24 cellular contexts compared by ENCODE assay signal in the genomic region with DNA sequence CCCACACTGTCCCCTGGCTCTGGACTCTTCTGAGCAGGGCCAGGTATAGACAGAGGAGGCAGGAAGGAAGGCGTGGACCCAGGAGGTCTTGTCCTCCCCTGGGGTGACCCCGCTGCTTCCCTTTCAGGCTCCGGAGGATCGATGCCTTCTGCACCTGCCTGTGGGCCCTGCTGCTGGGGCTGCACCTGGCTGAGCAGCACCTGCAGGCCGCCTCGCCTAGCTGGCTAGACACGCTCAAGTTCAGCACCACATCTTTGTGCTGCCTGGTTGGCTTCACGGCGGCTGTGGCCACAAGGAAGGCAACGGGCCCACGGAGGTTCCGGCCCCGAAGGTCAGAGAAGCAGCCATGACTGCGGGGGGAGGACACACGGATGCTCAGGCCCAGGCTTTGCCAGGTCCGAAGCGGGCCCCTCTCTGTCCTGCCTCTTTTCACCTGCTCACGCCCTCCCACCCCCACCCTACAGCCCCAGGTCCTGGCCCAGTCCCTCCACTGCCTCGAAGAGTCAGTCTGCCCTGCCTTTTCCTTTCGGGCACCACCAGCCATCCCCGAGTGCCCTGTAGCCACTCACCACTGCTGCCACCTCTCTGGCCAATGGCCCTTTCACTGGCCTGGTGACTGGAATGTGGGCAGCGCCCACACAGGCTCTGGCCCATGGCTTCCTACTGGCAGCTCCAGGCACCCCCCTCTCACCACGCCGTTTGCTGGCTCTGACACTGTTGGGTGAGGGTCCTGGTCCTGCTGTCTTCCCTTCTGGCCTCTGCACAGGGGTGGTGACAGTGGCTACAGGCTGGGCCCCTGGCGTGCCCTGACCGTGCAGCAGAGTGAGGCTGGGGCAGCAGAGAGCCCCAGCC. TPM values are rescaled to one million over a fixed set of nuclear protein-coding genes. Genes with fewer than 3 reads are reported as not detected.
DNase-seq lines count a peak whose midpoint lies in the region; ATAC-seq, FAIRE-seq and TF ChIP-seq lines count a peak whose summit lies in the region.
"Had no signal": no experiment of that assay in that cellular context is flagged by ENCODE, and none has a peak within 500 bp of the region (broad histone marks: within the 10 kb centered on the region; RNA-seq: fewer than 3 reads in every experiment).

No MANE protein-coding gene starts in this region.

- intact Hi-C loops in GM12878 (cut with micrococcal nuclease; ENCODE audit: unreplicated experiment) = no loop called here

- no peak overlapping the region for H3K4me2 ChIP-seq in GM12878 (ENCODE audit: control insufficient read depth, insufficient read depth)

- no peaks in the 10 kb centered on the region for H3K27me3 Mint-ChIP-seq in activated CD8-positive, alpha-beta memory T cell treated with anti-CD3 and anti-CD28 coated beads, Interleukin-2, amount 10 ng/mL, durations not matched to agents 7 days and 5 days
- H3K27me3 Mint-ChIP-seq: CD4-positive, CD25-positive, alpha-beta regulatory T cell had no signal

- no peaks in the 10 kb centered on the region for H3K36me3 Mint-ChIP-seq in activated CD8-positive, alpha-beta memory T cell treated with anti-CD3 and anti-CD28 coated beads, Interleukin-2, amount 10 ng/mL, durations not matched to agents 7 days and 5 days

- peaks cover 10 to 37% of the 10 kb centered on the region in 2 experiments; a peak in 3 of 4 replicates for H3K36me3 ChIP-seq in GM12878 (ENCODE audit: control insufficient read depth in 2 of 2, insufficient read depth in 2 of 2, low read length in 1 of 2)

- no peak overlapping the region for H3K4me3 ChIP-seq in GM12878
- H3K4me3 ChIP-seq: SJSA1 had no signal

- H3K27me3 ChIP-seq in GM12878 (replicated peaks in 1 of 2; ENCODE audit: control insufficient read depth in 2 of 2, insufficient read depth in 2 of 2, low read length in 1 of 2) = no peaks in the 10 kb centered on the region
- H3K27me3 ChIP-seq: SJSA1 had no signal

- 88% methylated on average over 25 of the region's 26 CpGs for WGBS in GM12878 (ENCODE audit: insufficient coverage, insufficient replicate concordance, low lambda C conversion rate, missing lambda C conversion rate)

- TF ChIP-seq EP300 in GM12878 (IDR thresholded peaks at IDR 0.05; ENCODE audit: borderline replicate concordance in 1 of 2, control insufficient read depth in 1 of 2, low read depth in 2 of 2, low read length in 2 of 2) = no peak

- in situ Hi-C loops in GM12878 (cut with MboI) = no loop called here

- no peaks in the 10 kb centered on the region for H3K9me3 ChIP-seq in GM12878 (replicated peaks; ENCODE audit: control insufficient read depth, insufficient read depth, low read length)
- H3K9me3 ChIP-seq: SJSA1 had no signal

- FAIRE-seq in GM12878 (lab: Jason Lieb, UNC) = no peak
- FAIRE-seq: H1, HepG2 had no signal

- H3K79me2 ChIP-seq in GM12878 (ENCODE audit: control insufficient read depth, insufficient read depth, low read length) = no peaks in the 10 kb centered on the region

- H3K4me3 Mint-ChIP-seq in activated CD8-positive, alpha-beta memory T cell treated with anti-CD3 and anti-CD28 coated beads, Interleukin-2, amount 10 ng/mL, durations not matched to agents 7 days and 5 days = no peak overlapping the region
- H3K4me3 Mint-ChIP-seq: CD4-positive, CD25-positive, alpha-beta regulatory T cell had no signal

- no peak for TF ChIP-seq RAD21 in GM12878 (IDR thresholded peaks at IDR 0.05; ENCODE audit: insufficient read depth, low read depth, low read length)

- H4K20me1 ChIP-seq in GM12878 (ENCODE audit: control insufficient read depth, insufficient read depth) = no peaks in the 10 kb centered on the region

- H3K9ac ChIP-seq in GM12878 (ENCODE audit: control insufficient read depth, insufficient read depth, low read length) = no peak overlapping the region

- POLR2A ChIA-PET in GM12878 (lab: Charles Lee) = no interaction called here

- SMC1A ChIA-PET in GM12878 (lab: Charles Lee; ENCODE audit: uncharacterized antibody, unreplicated experiment) = no interaction called here

- no peaks in the 10 kb centered on the region for H3K4me1 ChIP-seq in GM12878 (ENCODE audit: control insufficient read depth, insufficient read depth, low read length)
- H3K4me1 ChIP-seq: SJSA1 had no signal

- TF ChIP-seq POLR2A in GM12878 (IDR thresholded peaks at IDR 0.05; ENCODE audit: low read depth, low read length) (0 out of 2 replicates have a peak, but pooled peaks have one; percentile 4), GM18505 (IDR thresholded peaks at IDR 0.05; ENCODE audit: borderline replicate concordance, extremely low read depth, insufficient read depth, insufficient read length) (no peak)

- BruUV-seq in GM12878 (replicated peaks; lab: Mats Ljungman, UMichigan) = no TSS peak

- CTCF ChIA-PET in activated CD8-positive, alpha-beta memory T cell treated with anti-CD3 and anti-CD28 coated beads, Interleukin-2, amount 10 ng/mL, durations not matched to agents 7 days and 5 days (lab: Charles Lee) = no interaction called here
- CTCF ChIA-PET in GM12878 (lab: Yijun Ruan, JAX) = no interaction called here

- no peak overlapping the region for H3K27ac ChIP-seq in GM12878 (ENCODE audit: control insufficient read depth, insufficient read depth)
- H3K27ac ChIP-seq: SJSA1 had no signal

- peak; percentile 14 for DNase-seq in activated CD8-positive, alpha-beta memory T cell treated with anti-CD3 and anti-CD28 coated beads, Interleukin-2, amount 50 U/mL, for 4 hours
- no peak for DNase-seq in activated CD8-positive, alpha-beta memory T cell treated with anti-CD3 and anti-CD28 coated beads, Interleukin-2, amount 10 ng/mL, durations not matched to agents 7 days and 5 days
- DNase-seq in NCI-H146 (lab: John Stamatoyannopoulos, UW) = peak; percentile 94
- DNase-seq in GM12878 (ENCODE audit: low read depth, low spot score) = no peak
- DNase-seq in T-helper 1 cell = no peak
- DNase-seq: 8988T; ACHN; CD4-positive, CD25-positive, alpha-beta regulatory T cell; DMS53; KBM-7; MV-4-11; NCI-H1105 treated with DMSO at 0.1 percent for 48 hours; NCI-H187 treated with DMSO at 0.1 percent for 48 hours; NCI-H2171 treated with DMSO at 0.1 percent for 48 hours; NCI-H446 treated with DMSO at 0.1 percent for 48 hours; NCI-H526; Right ventricle myocardium superior; RPMI8226 had no signal

- TF ChIP-seq CTCF in GM12878 (IDR thresholded peaks at IDR 0.05 in 2 of 3, conservative IDR thresholded peaks at IDR 0.05 in 1 of 3; ENCODE audit: control insufficient read depth in 2 of 3, extremely low read depth in 1 of 3, insufficient read depth in 1 of 3, low read depth in 3 of 3, low read length in 3 of 3) = no peak

- no peaks in the 10 kb centered on the region for H3K4me1 Mint-ChIP-seq in activated CD8-positive, alpha-beta memory T cell treated with anti-CD3 and anti-CD28 coated beads, Interleukin-2, amount 10 ng/mL, durations not matched to agents 7 days and 5 days
- H3K4me1 Mint-ChIP-seq: CD4-positive, CD25-positive, alpha-beta regulatory T cell had no signal

- ATAC-seq in activated CD8-positive, alpha-beta memory T cell treated with anti-CD3 and anti-CD28 coated beads, Interleukin-2, amount 10 ng/mL, durations not matched to agents 7 days and 5 days = no peak
- ATAC-seq in GM12878 = no peak
- no peak for ATAC-seq in GM18505 (IDR thresholded peaks at IDR 0.05; ENCODE audit: unreplicated experiment)
- ATAC-seq in GM18520 (IDR thresholded peaks at IDR 0.05; ENCODE audit: unreplicated experiment) = no peak
- ATAC-seq: HCT116, HepG2 had no signal

- H3K27ac Mint-ChIP-seq in activated CD8-positive, alpha-beta memory T cell treated with anti-CD3 and anti-CD28 coated beads, Interleukin-2, amount 10 ng/mL, durations not matched to agents 7 days and 5 days = no peak overlapping the region
- H3K27ac Mint-ChIP-seq: CD4-positive, CD25-positive, alpha-beta regulatory T cell had no signal

- no peaks in the 10 kb centered on the region for H3K9me3 Mint-ChIP-seq in activated CD8-positive, alpha-beta memory T cell treated with anti-CD3 and anti-CD28 coated beads, Interleukin-2, amount 10 ng/mL, durations not matched to agents 7 days and 5 days (ENCODE audit: low read depth)
- H3K9me3 Mint-ChIP-seq: CD4-positive, CD25-positive, alpha-beta regulatory T cell had no signal

- no peak overlapping the region for H2AFZ ChIP-seq in GM12878 (ENCODE audit: control insufficient read depth, low read depth, low read length)

- RAD21 ChIA-PET in GM12878 (lab: Charles Lee; ENCODE audit: unreplicated experiment) = no interaction called here

RNA-seq across cellular contexts. Expression of gene TMEM201, which starts 13.5 kb away (rescaled TPM):
- 10 to 100 TPM; 20.0 to 26.9 TPM for total RNA-seq in activated CD8-positive, alpha-beta memory T cell treated with anti-CD3 and anti-CD28 coated beads, Interleukin-2, amount 10 ng/mL, durations not matched to agents 7 days and 5 days
- total RNA-seq in GM12878 (2013; cell fraction: nucleolus; rRNA removed) = 28.8 and 32.8 TPM in 2 replicates
- total RNA-seq in GM12878 (2014; rRNA removed) (6.9 and 8.4 TPM in 2 replicates), GM12878 (2014; rRNA removed; fragmentation: Illumina TruSeq; extraction: Trizol) (2.8 and 2.9 TPM in 2 replicates), GM12878 (2021) (24.5 and 26.6 TPM in 2 replicates)
- polyA plus RNA-seq in GM12878 (2011; ENCODE audit: low read depth) = 3.0 TPM
- polyA plus RNA-seq in GM12878 (2011; rRNA removed) (0.78 and 1.9 TPM in 2 replicates), GM12878 (2014; fragmentation: Illumina TruSeq; extraction: Trizol) (1.6 and 3.7 TPM in 2 replicates), GM12878 (2014; fragmentation: Nextera tagmentation; extraction: Ambion mirVana) (under 1 TPM; 0.13 to 0.33 TPM), GM12878 (2014; rRNA removed) (11.3 and 12.5 TPM in 2 replicates), GM12878 (2016; fragmentation: Nextera tagmentation; extraction: Ambion mirVana) (10 to 100 TPM; 13.0 to 17.8 TPM)
- 2.9 and 3.3 TPM in 2 replicates for polyA plus RNA-seq in GM12878 (2011; cell fraction: cytosol; rRNA removed)
- polyA plus RNA-seq in GM12878 (2011; cell fraction: nucleus; rRNA removed) = 18.5 and 27.8 TPM in 2 replicates
- polyA plus RNA-seq in GM12878 (2012) = 7.9 and 8.5 TPM in 2 replicates
- polyA minus RNA-seq in GM12878 (2011; rRNA and poly(A)+ RNA removed) = 3.7 and 7.5 TPM in 2 replicates
- 6.1 and 8.2 TPM in 2 replicates for polyA minus RNA-seq in GM12878 (2011; cell fraction: cytosol; rRNA and poly(A)+ RNA removed)
- polyA minus RNA-seq in GM12878 (2011; cell fraction: nucleus; rRNA and poly(A)+ RNA removed) = 10.6 and 23.4 TPM in 2 replicates

RNA-seq across cellular contexts. Expression of gene PIK3CD, which starts 49.4 kb away (rescaled TPM):
- total RNA-seq in activated CD8-positive, alpha-beta memory T cell treated with anti-CD3 and anti-CD28 coated beads, Interleukin-2, amount 10 ng/mL, durations not matched to agents 7 days and 5 days = 100 to 1,000 TPM; 256 to 261 TPM
- total RNA-seq in GM12878 (2013; cell fraction: nucleolus; rRNA removed) = 277 and 361 TPM in 2 replicates
- total RNA-seq in GM12878 (2014; rRNA removed) (51.6 and 57.4 TPM in 2 replicates), GM12878 (2014; rRNA removed; fragmentation: Illumina TruSeq; extraction: Trizol) (24.2 and 25.5 TPM in 2 replicates), GM12878 (2021) (101 and 102 TPM in 2 replicates)
- polyA plus RNA-seq in GM12878 (2011; ENCODE audit: low read depth) = 22.2 TPM
- polyA plus RNA-seq in GM12878 (2011; rRNA removed) (21.4 and 52.8 TPM in 2 replicates), GM12878 (2014; fragmentation: Illumina TruSeq; extraction: Trizol) (22.0 and 39.5 TPM in 2 replicates), GM12878 (2014; fragmentation: Nextera tagmentation; extraction: Ambion mirVana) (10 to 100 TPM in 1 of 2 experiments, 1 to 10 TPM in 1; 7.0 to 12.7 TPM), GM12878 (2014; rRNA removed) (64.2 and 76.9 TPM in 2 replicates), GM12878 (2016; fragmentation: Nextera tagmentation; extraction: Ambion mirVana) (10 to 100 TPM; 49.4 to 53.4 TPM)
- polyA plus RNA-seq in GM12878 (2011; cell fraction: cytosol; rRNA removed) = 67.2 and 70.2 TPM in 2 replicates
- polyA plus RNA-seq in GM12878 (2011; cell fraction: nucleus; rRNA removed) = 243 and 311 TPM in 2 replicates
- 43.5 and 56.6 TPM in 2 replicates for polyA plus RNA-seq in GM12878 (2012)
- 92.2 and 120 TPM in 2 replicates for polyA minus RNA-seq in GM12878 (2011; rRNA and poly(A)+ RNA removed)
- 38.1 and 38.6 TPM in 2 replicates for polyA minus RNA-seq in GM12878 (2011; cell fraction: cytosol; rRNA and poly(A)+ RNA removed)
- polyA minus RNA-seq in GM12878 (2011; cell fraction: nucleus; rRNA and poly(A)+ RNA removed) = 155 and 175 TPM in 2 replicates

Comparison
In these comparisons a context has a peak if more than half of its experiments do, and no peak if none do; other contexts are left out.
1. DNase-seq: peak in activated CD8-positive, alpha-beta memory T cell treated with anti-CD3 and anti-CD28 coated beads, Interleukin-2, amount 50 U/mL, for 4 hours (single experiment) and NCI-H146 (single experiment); none in activated CD8-positive, alpha-beta memory T cell treated with anti-CD3 and anti-CD28 coated beads, Interleukin-2, amount 10 ng/mL, durations not matched to agents 7 days and 5 days (single experiment), GM12878 (single experiment) and T-helper 1 cell (0 of 5).